Comparison of ENCODE assay signal across 1 cellular context in the genomic region with DNA sequence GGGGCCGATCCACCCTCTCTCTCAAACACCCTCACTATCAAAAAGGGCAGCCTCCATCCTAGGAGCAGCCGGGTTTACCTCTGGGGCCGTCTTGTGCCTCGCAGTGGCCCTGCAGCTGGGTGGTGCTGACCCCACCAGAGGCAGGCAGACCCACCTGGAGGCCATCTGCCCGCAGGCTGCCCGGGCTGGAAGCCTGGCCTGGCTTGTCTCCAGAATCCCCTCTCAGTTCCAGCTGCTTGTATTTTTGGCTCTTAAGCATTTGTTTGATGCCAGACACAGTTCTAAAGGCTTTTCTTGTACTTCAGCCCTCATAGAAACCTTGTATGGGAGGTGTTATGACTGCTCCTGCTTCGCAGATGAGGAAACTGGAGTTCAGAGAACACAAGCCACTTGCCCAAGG.
TF ChIP-seq lines count a peak whose summit lies in the region.

No MANE protein-coding gene starts in this region.

TF ChIP-seq in GM12878, 131 proteins besides CTCF, POLR2A, EP300 and RAD21:
- 0 out of 2 replicates have a peak, but pooled peaks have one; percentile 1 for TF ChIP-seq LARP7 (IDR thresholded peaks at IDR 0.05)
- TF ChIP-seq CREM (IDR thresholded peaks at IDR 0.05; ENCODE audit: low read depth), result no peak
- 0 out of 2 replicates have a peak, but pooled peaks have one; percentile 11 for TF ChIP-seq ZNF687 (IDR thresholded peaks at IDR 0.05)
- no peak for TF ChIP-seq ZNF384 (IDR thresholded peaks at IDR 0.05; ENCODE audit: borderline replicate concordance, low read depth, low read length)
- TF ChIP-seq REST (IDR thresholded peaks at IDR 0.05; ENCODE audit: low read depth, low read length), result no peak
- TF ChIP-seq RAD51 (IDR thresholded peaks at IDR 0.05), result no peak
- no peak for TF ChIP-seq PML (IDR thresholded peaks at IDR 0.05; ENCODE audit: low read length)
- no peak for TF ChIP-seq YBX1 (IDR thresholded peaks at IDR 0.05)
- TF ChIP-seq IKZF1 (conservative IDR thresholded peaks at IDR 0.05), result no peak; the same call in 1 of the 2 replicates
- TF ChIP-seq, protein P1, sequence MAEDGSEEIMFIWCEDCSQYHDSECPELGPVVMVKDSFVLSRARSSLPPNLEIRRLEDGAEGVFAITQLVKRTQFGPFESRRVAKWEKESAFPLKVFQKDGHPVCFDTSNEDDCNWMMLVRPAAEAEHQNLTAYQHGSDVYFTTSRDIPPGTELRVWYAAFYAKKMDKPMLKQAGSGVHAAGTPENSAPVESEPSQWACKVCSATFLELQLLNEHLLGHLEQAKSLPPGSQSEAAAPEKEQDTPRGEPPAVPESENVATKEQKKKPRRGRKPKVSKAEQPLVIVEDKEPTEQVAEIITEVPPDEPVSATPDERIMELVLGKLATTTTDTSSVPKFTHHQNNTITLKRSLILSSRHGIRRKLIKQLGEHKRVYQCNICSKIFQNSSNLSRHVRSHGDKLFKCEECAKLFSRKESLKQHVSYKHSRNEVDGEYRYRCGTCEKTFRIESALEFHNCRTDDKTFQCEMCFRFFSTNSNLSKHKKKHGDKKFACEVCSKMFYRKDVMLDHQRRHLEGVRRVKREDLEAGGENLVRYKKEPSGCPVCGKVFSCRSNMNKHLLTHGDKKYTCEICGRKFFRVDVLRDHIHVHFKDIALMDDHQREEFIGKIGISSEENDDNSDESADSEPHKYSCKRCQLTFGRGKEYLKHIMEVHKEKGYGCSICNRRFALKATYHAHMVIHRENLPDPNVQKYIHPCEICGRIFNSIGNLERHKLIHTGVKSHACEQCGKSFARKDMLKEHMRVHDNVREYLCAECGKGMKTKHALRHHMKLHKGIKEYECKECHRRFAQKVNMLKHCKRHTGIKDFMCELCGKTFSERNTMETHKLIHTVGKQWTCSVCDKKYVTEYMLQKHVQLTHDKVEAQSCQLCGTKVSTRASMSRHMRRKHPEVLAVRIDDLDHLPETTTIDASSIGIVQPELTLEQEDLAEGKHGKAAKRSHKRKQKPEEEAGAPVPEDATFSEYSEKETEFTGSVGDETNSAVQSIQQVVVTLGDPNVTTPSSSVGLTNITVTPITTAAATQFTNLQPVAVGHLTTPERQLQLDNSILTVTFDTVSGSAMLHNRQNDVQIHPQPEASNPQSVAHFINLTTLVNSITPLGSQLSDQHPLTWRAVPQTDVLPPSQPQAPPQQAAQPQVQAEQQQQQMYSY (CRISPR knock-in tag; IDR thresholded peaks at IDR 0.05), result no peak
